ENCODE assay signal across 15 cellular contexts in genomic region chr17:76131692-76132573, GRCh38. TPM values are rescaled to one million over a fixed set of nuclear protein-coding genes. Genes with fewer than 3 reads are reported as not detected.
DNase-seq lines count a peak whose midpoint lies in the region; ATAC-seq and TF ChIP-seq lines count a peak whose summit lies in the region.
"Had no signal": no experiment of that assay in that cellular context is flagged by ENCODE, and none has a peak within 500 bp of the region (broad histone marks: within the 10 kb centered on the region; RNA-seq: fewer than 3 reads in every experiment).

No MANE protein-coding gene starts in this region.

- CTCF ChIA-PET in activated CD8-positive, alpha-beta T cell treated with anti-CD3 and anti-CD28 coated beads, Interleukin-2, amount 10 ng/mL, durations not matched to agents 7 days and 5 days (lab: Charles Lee) = interaction anchor here (3.9 kb wide), 1 partner anchor 10 kb away, joined by 11 read pairs; the partner anchor contains the start of gene FOXJ1
- CTCF ChIA-PET in activated CD8-positive, alpha-beta T cell treated with anti-CD3 and anti-CD28 coated beads for 36 hours (lab: Charles Lee) = interaction anchor here (3.0 kb wide), 1 partner anchor 147 kb away, joined by 18 read pairs; no protein-coding TSS in a partner anchor

- 32% methylated on average over 21 of the region's 21 CpGs for WGBS in urinary bladder

- H3K4me1 ChIP-seq in RWPE2 (ENCODE audit: insufficient read depth, poor library complexity, severe bottlenecking) (peaks cover 18% of the 10 kb centered on the region), iPS-15b (ENCODE audit: control insufficient read depth, insufficient read depth, low read length) (peaks cover 23% of the 10 kb centered on the region), urinary bladder (ENCODE audit: insufficient read depth) (no peaks in the 10 kb centered on the region)

- ATAC-seq in activated CD8-positive, alpha-beta T cell treated with anti-CD3 and anti-CD28 coated beads, Interleukin-2, amount 10 ng/mL, durations not matched to agents 7 days and 5 days = no peak
- no peak for ATAC-seq in activated CD8-positive, alpha-beta T cell treated with anti-CD3 and anti-CD28 coated beads for 36 hours
- peak; percentile 68 for ATAC-seq in RWPE2 (ENCODE audit: low read depth)
- ATAC-seq: activated CD8-positive, alpha-beta memory T cell treated with anti-CD3 and anti-CD28 coated beads, Interleukin-2, amount 10 ng/mL, durations not matched to agents 7 days and 5 days had no signal

- H3K27ac ChIP-seq in RWPE2 (ENCODE audit: poor library complexity, severe bottlenecking) (no peak overlapping the region), urinary bladder (ENCODE audit: low read depth) (peak overlapping the region; percentile 90), dorsolateral prefrontal cortex (no peak overlapping the region)
- H3K27ac ChIP-seq: vagina had no signal

- intact Hi-C loops in activated CD8-positive, alpha-beta T cell treated with anti-CD3 and anti-CD28 coated beads for 36 hours (cut with micrococcal nuclease) = no loop called here
- intact Hi-C loops in dorsolateral prefrontal cortex (cut with DNase I) = no loop called here

- H3K36me3 ChIP-seq in RWPE2 (ENCODE audit: low read depth) = no peaks in the 10 kb centered on the region
- no peaks in the 10 kb centered on the region for H3K36me3 ChIP-seq in iPS-15b (ENCODE audit: control insufficient read depth, insufficient read depth, low read length)
- H3K36me3 ChIP-seq in urinary bladder (ENCODE audit: insufficient read depth) = no peaks in the 10 kb centered on the region
- H3K36me3 ChIP-seq: vagina had no signal

- TF ChIP-seq CTCF in activated CD8-positive, alpha-beta T cell treated with anti-CD3 and anti-CD28 coated beads for 36 hours (IDR thresholded peaks at IDR 0.05) = no peak
- TF ChIP-seq CTCF in RWPE2 (IDR thresholded peaks at IDR 0.05; ENCODE audit: poor library complexity, severe bottlenecking) = no peak
- no peak for TF ChIP-seq CTCF in dorsolateral prefrontal cortex (IDR thresholded peaks at IDR 0.05 in 54 of 56, conservative IDR thresholded peaks at IDR 0.05 in 2 of 56; ENCODE audit: low read depth in 1 of 56, partially characterized antibody in 56 of 56)

- H3K4me3 Mint-ChIP-seq in activated CD8-positive, alpha-beta T cell treated with anti-CD3 and anti-CD28 coated beads, Interleukin-2, amount 10 ng/mL, durations not matched to agents 7 days and 5 days = no peak overlapping the region
- no peak overlapping the region for H3K4me3 Mint-ChIP-seq in activated CD8-positive, alpha-beta T cell treated with anti-CD3 and anti-CD28 coated beads for 36 hours
- H3K4me3 Mint-ChIP-seq: activated CD8-positive, alpha-beta memory T cell treated with anti-CD3 and anti-CD28 coated beads, Interleukin-2, amount 10 ng/mL, durations not matched to agents 7 days and 5 days; activated naive CD4-positive, alpha-beta T cell treated with anti-CD3 and anti-CD28 coated beads, Interleukin-2, amount 50 U/mL, for 24 hours had no signal

- no peak overlapping the region for H3K9ac ChIP-seq in iPS-15b (ENCODE audit: low read depth, low read length)

- H3K27me3 ChIP-seq in RWPE2 (ENCODE audit: insufficient read depth, poor library complexity, severe bottlenecking) (no peaks in the 10 kb centered on the region), iPS-15b (ENCODE audit: control insufficient read depth, insufficient read depth, low read length) (peaks cover 34% of the 10 kb centered on the region), dorsolateral prefrontal cortex (peaks cover 0 to 26% (median under 1%) of the 10 kb centered on the region in 45 donors)

- H3K4me3 ChIP-seq in RWPE2 (ENCODE audit: severe bottlenecking) (no peak overlapping the region), iPS-15b (ENCODE audit: low read depth, low read length) (peak overlapping the region; percentile 45), urinary bladder (ENCODE audit: low read depth, low read length) (no peak overlapping the region), dorsolateral prefrontal cortex (no peak overlapping the region)
- H3K4me3 ChIP-seq: vagina had no signal

- peaks cover 40% of the 10 kb centered on the region for H3K4me1 Mint-ChIP-seq in activated CD8-positive, alpha-beta T cell treated with anti-CD3 and anti-CD28 coated beads, Interleukin-2, amount 10 ng/mL, durations not matched to agents 7 days and 5 days (ENCODE audit: low read depth)
- H3K4me1 Mint-ChIP-seq in activated CD8-positive, alpha-beta T cell treated with anti-CD3 and anti-CD28 coated beads for 36 hours (ENCODE audit: low read depth) = peaks cover 22% of the 10 kb centered on the region

- DNase-seq in activated CD8-positive, alpha-beta T cell treated with anti-CD3 and anti-CD28 coated beads, Interleukin-2, amount 10 ng/mL, durations not matched to agents 7 days and 5 days = no peak
- no peak for DNase-seq in activated CD8-positive, alpha-beta T cell treated with anti-CD3 and anti-CD28 coated beads for 36 hours
- DNase-seq in RWPE2 (ENCODE audit: low spot score) (no peak), HT-29 (ENCODE audit: low spot score) (no peak), mucosa of gallbladder (ENCODE audit: low spot score) (no peak), dorsolateral prefrontal cortex (no peak)
- DNase-seq: activated CD8-positive, alpha-beta memory T cell treated with anti-CD3 and anti-CD28 coated beads, Interleukin-2, amount 10 ng/mL, durations not matched to agents 7 days and 5 days; Karpas-422; midbrain; T1000 had no signal

- H3K36me3 Mint-ChIP-seq in activated CD8-positive, alpha-beta T cell treated with anti-CD3 and anti-CD28 coated beads, Interleukin-2, amount 10 ng/mL, durations not matched to agents 7 days and 5 days (ENCODE audit: low read depth) = no peaks in the 10 kb centered on the region
- H3K36me3 Mint-ChIP-seq in activated CD8-positive, alpha-beta T cell treated with anti-CD3 and anti-CD28 coated beads for 36 hours (ENCODE audit: low read depth) = no peaks in the 10 kb centered on the region
- H3K36me3 Mint-ChIP-seq: activated CD8-positive, alpha-beta memory T cell treated with anti-CD3 and anti-CD28 coated beads, Interleukin-2, amount 10 ng/mL, durations not matched to agents 7 days and 5 days; activated naive CD4-positive, alpha-beta T cell treated with anti-CD3 and anti-CD28 coated beads, Interleukin-2, amount 50 U/mL, for 24 hours had no signal

- no peaks in the 10 kb centered on the region for H3K9me3 Mint-ChIP-seq in activated CD8-positive, alpha-beta T cell treated with anti-CD3 and anti-CD28 coated beads, Interleukin-2, amount 10 ng/mL, durations not matched to agents 7 days and 5 days (ENCODE audit: insufficient read depth)
- no peaks in the 10 kb centered on the region for H3K9me3 Mint-ChIP-seq in activated CD8-positive, alpha-beta T cell treated with anti-CD3 and anti-CD28 coated beads for 36 hours
- H3K9me3 Mint-ChIP-seq: activated naive CD4-positive, alpha-beta T cell treated with anti-CD3 and anti-CD28 coated beads, Interleukin-2, amount 50 U/mL, for 24 hours had no signal

- H3K9me3 ChIP-seq in RWPE2 (ENCODE audit: severe bottlenecking) (no peaks in the 10 kb centered on the region), iPS-15b (ENCODE audit: control insufficient read depth, insufficient read depth, low read length) (no peaks in the 10 kb centered on the region)
- H3K9me3 ChIP-seq: vagina had no signal

- POLR2A ChIA-PET in activated CD8-positive, alpha-beta T cell treated with anti-CD3 and anti-CD28 coated beads, Interleukin-2, amount 10 ng/mL, durations not matched to agents 7 days and 5 days (lab: Charles Lee) = interaction anchor here (0.6 to 1.6 kb wide), 3 partner anchors 138 to 356 kb away, joined by 3 to 8 read pairs (median 3); no protein-coding TSS in a partner anchor
- POLR2A ChIA-PET in activated CD8-positive, alpha-beta T cell treated with anti-CD3 and anti-CD28 coated beads for 36 hours (lab: Charles Lee) = interaction anchor here (1.1 to 1.2 kb wide), 2 partner anchors 13 to 142 kb away, joined by 3 read pairs; no protein-coding TSS in a partner anchor

- H3K27me3 Mint-ChIP-seq in activated CD8-positive, alpha-beta T cell treated with anti-CD3 and anti-CD28 coated beads, Interleukin-2, amount 10 ng/mL, durations not matched to agents 7 days and 5 days (ENCODE audit: low read depth) = no peaks in the 10 kb centered on the region
- H3K27me3 Mint-ChIP-seq in activated CD8-positive, alpha-beta T cell treated with anti-CD3 and anti-CD28 coated beads for 36 hours = no peaks in the 10 kb centered on the region
- H3K27me3 Mint-ChIP-seq: activated CD8-positive, alpha-beta memory T cell treated with anti-CD3 and anti-CD28 coated beads, Interleukin-2, amount 10 ng/mL, durations not matched to agents 7 days and 5 days; activated naive CD4-positive, alpha-beta T cell treated with anti-CD3 and anti-CD28 coated beads, Interleukin-2, amount 50 U/mL, for 24 hours had no signal

- peak overlapping the region; percentile 28 for H3K27ac Mint-ChIP-seq in activated CD8-positive, alpha-beta T cell treated with anti-CD3 and anti-CD28 coated beads, Interleukin-2, amount 10 ng/mL, durations not matched to agents 7 days and 5 days
- H3K27ac Mint-ChIP-seq in activated CD8-positive, alpha-beta T cell treated with anti-CD3 and anti-CD28 coated beads for 36 hours = no peak overlapping the region
- H3K27ac Mint-ChIP-seq: activated CD8-positive, alpha-beta memory T cell treated with anti-CD3 and anti-CD28 coated beads, Interleukin-2, amount 10 ng/mL, durations not matched to agents 7 days and 5 days; activated naive CD4-positive, alpha-beta T cell treated with anti-CD3 and anti-CD28 coated beads, Interleukin-2, amount 50 U/mL, for 24 hours had no signal

RNA-seq across cellular contexts. Expression of gene FOXJ1, which starts 9.1 kb away (rescaled TPM):
- total RNA-seq in activated CD8-positive, alpha-beta T cell treated with anti-CD3 and anti-CD28 coated beads, Interleukin-2, amount 10 ng/mL, durations not matched to agents 7 days and 5 days = 1 to 10 TPM; 8.7 to 9.1 TPM
- total RNA-seq in activated CD8-positive, alpha-beta T cell treated with anti-CD3 and anti-CD28 coated beads for 36 hours = 10 to 100 TPM; 11.1 to 11.6 TPM
- 0.90 TPM for total RNA-seq in urinary bladder
- 1.4 TPM for polyA plus RNA-seq in urinary bladder
- total RNA-seq in HT-29 (2014; rRNA removed; shearing (Covaris generic)) = 2.0 and 3.4 TPM in 2 replicates
- not detected for total RNA-seq in mucosa of gallbladder
- total RNA-seq in dorsolateral prefrontal cortex = 10 to 100 TPM in 5 of 120 experiments, 1 to 10 TPM in 102, under 1 TPM in 13; 0.39 to 24.1 (median 2.3) TPM
- total RNA-seq: RPMI7951, vagina had no signal

RNA-seq across cellular contexts. Expression of gene EXOC7, which starts 28.3 kb away (rescaled TPM):
- total RNA-seq in activated CD8-positive, alpha-beta T cell treated with anti-CD3 and anti-CD28 coated beads, Interleukin-2, amount 10 ng/mL, durations not matched to agents 7 days and 5 days = 100 to 1,000 TPM; 126 to 129 TPM
- 10 to 100 TPM; 53.5 to 64.9 TPM for total RNA-seq in activated CD8-positive, alpha-beta T cell treated with anti-CD3 and anti-CD28 coated beads for 36 hours
- total RNA-seq in urinary bladder (75.3 TPM), mucosa of gallbladder (163 TPM), dorsolateral prefrontal cortex (100 to 1,000 TPM; 155 to 256 (median 195) TPM)
- polyA plus RNA-seq in urinary bladder = 74.8 TPM
- 97.6 and 99.4 TPM in 2 replicates for total RNA-seq in HT-29 (2014; rRNA removed; shearing (Covaris generic))

RNA-seq across cellular contexts. Expression of gene ZACN, which starts 53.0 kb away (rescaled TPM):
- under 1 TPM; 0.18 to 0.34 TPM for total RNA-seq in activated CD8-positive, alpha-beta T cell treated with anti-CD3 and anti-CD28 coated beads, Interleukin-2, amount 10 ng/mL, durations not matched to agents 7 days and 5 days
- total RNA-seq in activated CD8-positive, alpha-beta T cell treated with anti-CD3 and anti-CD28 coated beads for 36 hours = 1 to 10 TPM; 2.3 to 3.0 TPM
- total RNA-seq in urinary bladder (not detected), mucosa of gallbladder (not detected), dorsolateral prefrontal cortex (1 to 10 TPM in 1 of 120 experiments, under 1 TPM in 15, not detected in 104; 0.13 to 1.2 (median 0.26) TPM)
- polyA plus RNA-seq in urinary bladder = 2.2 TPM
- total RNA-seq in HT-29 (2014; rRNA removed; shearing (Covaris generic)) = not detected in 2 replicates
- total RNA-seq: RPMI7951, vagina had no signal

RNA-seq across cellular contexts. Expression of gene GALR2, which starts 57.4 kb away (rescaled TPM):
- under 1 TPM in 1 of 2 experiments, not detected in 1; 0.18 TPM for total RNA-seq in activated CD8-positive, alpha-beta T cell treated with anti-CD3 and anti-CD28 coated beads, Interleukin-2, amount 10 ng/mL, durations not matched to agents 7 days and 5 days
- total RNA-seq in activated CD8-positive, alpha-beta T cell treated with anti-CD3 and anti-CD28 coated beads for 36 hours = 1 to 10 TPM; 1.6 to 2.1 TPM
- total RNA-seq in urinary bladder (not detected), mucosa of gallbladder (0.20 TPM), dorsolateral prefrontal cortex (under 1 TPM in 7 of 120 experiments, not detected in 113; 0.22 to 0.52 (median 0.36) TPM)
- 0.09 TPM for polyA plus RNA-seq in urinary bladder
- 1.1 and 2.1 TPM in 2 replicates for total RNA-seq in HT-29 (2014; rRNA removed; shearing (Covaris generic))
- total RNA-seq: RPMI7951, vagina had no signal

RNA-seq across cellular contexts. Expression of gene SRP68, which starts 59.6 kb away (rescaled TPM):
- total RNA-seq in activated CD8-positive, alpha-beta T cell treated with anti-CD3 and anti-CD28 coated beads, Interleukin-2, amount 10 ng/mL, durations not matched to agents 7 days and 5 days = 10 to 100 TPM; 85.1 to 86.0 TPM
- total RNA-seq in activated CD8-positive, alpha-beta T cell treated with anti-CD3 and anti-CD28 coated beads for 36 hours = 100 to 1,000 TPM; 132 to 135 TPM
- total RNA-seq in urinary bladder (34.7 TPM), mucosa of gallbladder (69.8 TPM), dorsolateral prefrontal cortex (100 to 1,000 TPM in 2 of 120 experiments, 10 to 100 TPM in 118; 59.1 to 102 (median 84.3) TPM)
- 54.8 TPM for polyA plus RNA-seq in urinary bladder
- 21.3 and 23.9 TPM in 2 replicates for total RNA-seq in HT-29 (2014; rRNA removed; shearing (Covaris generic))
